ENCODE assay signal across 34 cellular contexts in genomic region chr7:70810558-70811139, GRCh38.
"Had no signal": no experiment of that assay in that cellular context is flagged by ENCODE, and none has a peak within 500 bp of the region (broad histone marks: within the 10 kb centered on the region; RNA-seq: fewer than 3 reads in every experiment).

No MANE protein-coding gene starts in this region.

- ATAC-seq: activated CD8-positive, alpha-beta T cell treated with anti-CD3 and anti-CD28 coated beads for 36 hours; activated T-cell treated with anti-CD3 and anti-CD28 coated beads, Interleukin-2, amount 50 U/mL, for 72 hours; activated T-helper 17 cell treated with anti-CD3 and anti-CD28 coated beads, Interleukin-2, amount 50 U/mL, for 72 hours; K562; Right ventricle myocardium inferior; SK-N-SH treated with all-trans-retinoic acid at 6 μM for 48 hours; T-cell; T-helper 17 cell had no signal

- H3K27me3 Mint-ChIP-seq: activated CD4-positive, alpha-beta T cell treated with anti-CD3 and anti-CD28 coated beads, Interleukin-2, amount 10 ng/mL, durations not matched to agents 24 days and 14 days; activated T-helper 17 cell treated with anti-CD3 and anti-CD28 coated beads, Interleukin-2, amount 50 U/mL, for 72 hours; T-helper 17 cell had no signal

- H3K36me3 ChIP-seq: ascending aorta, cardiac muscle cell, MG63, WERI-Rb-1 had no signal

- H3K4me1 ChIP-seq: ascending aorta had no signal

- DNase-seq: activated CD4-positive, alpha-beta T cell treated with anti-CD3 and anti-CD28 coated beads, Interleukin-2, amount 10 ng/mL, durations not matched to agents 24 days and 14 days; activated CD4-positive, alpha-beta T cell treated with anti-CD3 and anti-CD28 coated beads, Interleukin-2, amount 50 U/mL, for 4 hours; activated CD8-positive, alpha-beta T cell treated with anti-CD3 and anti-CD28 coated beads for 36 hours; activated effector memory CD4-positive, alpha-beta T cell treated with anti-CD3 and anti-CD28 coated beads, Interleukin-2, amount 50 U/mL, for 16 hours; activated naive CD4-positive, alpha-beta T cell; activated naive CD4-positive, alpha-beta T cell treated with anti-CD3 and anti-CD28 coated beads, Interleukin-2, amount 50 U/mL, for 16 hours; activated naive CD8-positive, alpha-beta T cell treated with anti-CD3 and anti-CD28 coated beads for 36 hours; activated T-cell treated with anti-CD3 and anti-CD28 coated beads, Interleukin-2, amount 50 U/mL, for 1 hour; activated T-cell treated with anti-CD3 and anti-CD28 coated beads, Interleukin-2, amount 50 U/mL, for 72 hours; amygdala; Karpas-422; MG63; NCI-H1048; NCI-H187; NCI-H2029 treated with DMSO at 0.1 percent for 48 hours; NCI-H2107; NCI-H2171; NCI-H510A; NCI-H526; NCI-H748 treated with DMSO at 0.1 percent for 48 hours; NK-92 treated with Interleukin-12 subunit alpha and Interleukin-12 subunit beta, amount 100 ng/mL, for 24 hours; PC-9; SIG-M5; T-cell; T-helper 17 cell; WERI-Rb-1 had no signal

- H3K27me3 ChIP-seq: ascending aorta, cardiac muscle cell had no signal

- H2AFZ ChIP-seq: PC-9 had no signal

- H3K9me3 ChIP-seq: ascending aorta, MG63 had no signal

- H3K27ac Mint-ChIP-seq: activated CD4-positive, alpha-beta T cell treated with anti-CD3 and anti-CD28 coated beads, Interleukin-2, amount 10 ng/mL, durations not matched to agents 24 days and 14 days; activated CD8-positive, alpha-beta T cell treated with anti-CD3 and anti-CD28 coated beads for 36 hours; activated naive CD8-positive, alpha-beta T cell treated with anti-CD3 and anti-CD28 coated beads for 36 hours; activated T-cell treated with anti-CD3 and anti-CD28 coated beads, Interleukin-2, amount 50 U/mL, for 72 hours; activated T-helper 17 cell treated with anti-CD3 and anti-CD28 coated beads, Interleukin-2, amount 50 U/mL, for 72 hours; T-cell; T-helper 17 cell had no signal

- H3K4me3 ChIP-seq: ascending aorta, cardiac muscle cell, K562, MG63, PC-9 had no signal

- H3K4me2 ChIP-seq: PC-9 had no signal

- H3K27ac ChIP-seq: ascending aorta, cardiac muscle cell, PC-9, RWPE1, WERI-Rb-1 had no signal

- H3K4me3 Mint-ChIP-seq: activated CD4-positive, alpha-beta T cell treated with anti-CD3 and anti-CD28 coated beads, Interleukin-2, amount 10 ng/mL, durations not matched to agents 24 days and 14 days; activated CD8-positive, alpha-beta T cell treated with anti-CD3 and anti-CD28 coated beads for 36 hours; activated naive CD8-positive, alpha-beta T cell treated with anti-CD3 and anti-CD28 coated beads for 36 hours; activated T-cell treated with anti-CD3 and anti-CD28 coated beads, Interleukin-2, amount 50 U/mL, for 72 hours; activated T-helper 17 cell treated with anti-CD3 and anti-CD28 coated beads, Interleukin-2, amount 50 U/mL, for 72 hours; central memory CD8-positive, alpha-beta T cell; T-cell; T-helper 17 cell had no signal

- H3K4me1 Mint-ChIP-seq: activated CD4-positive, alpha-beta T cell treated with anti-CD3 and anti-CD28 coated beads, Interleukin-2, amount 10 ng/mL, durations not matched to agents 24 days and 14 days; activated naive CD8-positive, alpha-beta T cell treated with anti-CD3 and anti-CD28 coated beads for 36 hours; central memory CD8-positive, alpha-beta T cell had no signal

- H3K36me3 Mint-ChIP-seq: activated naive CD8-positive, alpha-beta T cell treated with anti-CD3 and anti-CD28 coated beads for 36 hours; T-cell had no signal

- H3K9me3 Mint-ChIP-seq: activated naive CD8-positive, alpha-beta T cell treated with anti-CD3 and anti-CD28 coated beads for 36 hours; activated T-helper 17 cell treated with anti-CD3 and anti-CD28 coated beads, Interleukin-2, amount 50 U/mL, for 72 hours; central memory CD8-positive, alpha-beta T cell had no signal
